Comparison of ENCODE assay signal across 17 cellular contexts in the genomic region with DNA sequence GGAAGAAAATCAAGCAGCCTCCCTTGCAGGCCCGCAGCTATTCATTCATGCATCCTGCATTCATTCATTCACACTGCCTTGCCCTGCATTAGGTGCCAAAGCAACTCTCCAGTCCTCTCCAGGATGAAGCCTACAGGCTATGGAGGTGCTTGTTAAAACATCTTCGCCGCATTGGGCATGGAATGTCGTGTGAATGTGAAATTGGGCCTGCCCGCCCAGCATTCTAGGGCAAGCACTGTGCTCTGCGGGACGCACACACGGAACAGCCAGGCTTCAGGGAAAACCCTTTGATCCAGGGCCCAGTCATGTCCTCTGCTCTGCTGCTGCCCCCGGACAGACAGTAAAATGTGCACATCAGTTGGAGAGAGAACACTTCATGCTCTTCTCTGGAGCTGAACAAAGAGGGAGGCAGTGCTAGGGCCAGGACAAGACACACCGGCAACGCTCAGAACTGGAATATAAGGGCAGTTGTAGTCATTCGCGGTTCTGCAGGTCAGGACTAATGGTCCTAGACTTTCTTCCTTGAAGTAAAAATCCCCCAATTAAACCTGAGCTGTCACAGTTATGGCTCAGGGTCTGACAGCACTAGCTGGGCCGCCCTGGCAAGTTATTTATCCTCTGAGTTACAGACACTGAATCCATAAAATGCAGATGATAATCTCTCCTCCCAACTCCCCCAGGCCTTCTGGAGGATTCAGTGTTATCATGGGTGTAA.
"Had no signal": no experiment of that assay in that cellular context is flagged by ENCODE, and none has a peak within 500 bp of the region (broad histone marks: within the 10 kb centered on the region; RNA-seq: fewer than 3 reads in every experiment).

No MANE protein-coding gene starts in this region.

- H3K27ac Mint-ChIP-seq: activated CD4-positive, alpha-beta memory T cell treated with anti-CD3 and anti-CD28 coated beads for 36 hours; activated naive CD4-positive, alpha-beta T cell treated with anti-CD3 and anti-CD28 coated beads for 36 hours; stimulated activated naive B cell treated with anti-CD40 and anti-IgM and Interleukin-4, amounts not matched to agents 10 μg/mL and 1 μg/mL and 100 μg/mL, for 72 hours; T-cell had no signal

- H3K36me3 ChIP-seq: adrenal gland, left ventricle myocardium inferior, neutrophil, right lobe of liver, spleen, upper lobe of right lung had no signal

- H3K9me3 Mint-ChIP-seq: activated CD4-positive, alpha-beta memory T cell treated with anti-CD3 and anti-CD28 coated beads for 36 hours; activated naive CD4-positive, alpha-beta T cell treated with anti-CD3 and anti-CD28 coated beads for 36 hours; central memory CD8-positive, alpha-beta T cell; stimulated activated naive B cell treated with anti-CD40 and anti-IgM and Interleukin-4, amounts not matched to agents 10 μg/mL and 1 μg/mL and 100 μg/mL, for 72 hours; T-cell had no signal

- H3K4me1 Mint-ChIP-seq: central memory CD8-positive, alpha-beta T cell; stimulated activated naive B cell treated with anti-CD40 and anti-IgM and Interleukin-4, amounts not matched to agents 10 μg/mL and 1 μg/mL and 100 μg/mL, for 72 hours; T-cell had no signal

- H3K27ac ChIP-seq: adrenal gland, left ventricle myocardium inferior, neutrophil, right lobe of liver, spleen, upper lobe of right lung, VCaP had no signal

- H3K36me3 Mint-ChIP-seq: activated CD4-positive, alpha-beta memory T cell treated with anti-CD3 and anti-CD28 coated beads for 36 hours; stimulated activated naive B cell treated with anti-CD40 and anti-IgM and Interleukin-4, amounts not matched to agents 10 μg/mL and 1 μg/mL and 100 μg/mL, for 72 hours; T-cell had no signal

- H3K4me3 ChIP-seq: adrenal gland, left ventricle myocardium inferior, right lobe of liver, spleen, upper lobe of right lung had no signal

- DNase-seq: activated CD4-positive, alpha-beta memory T cell treated with anti-CD3 and anti-CD28 coated beads for 36 hours; activated naive CD4-positive, alpha-beta T cell treated with anti-CD3 and anti-CD28 coated beads for 36 hours; dermis blood vessel endothelial cell; glutamatergic neuron; left ventricle myocardium inferior; mesendoderm; spleen; stimulated activated CD4-positive, alpha-beta T cell treated with anti-CD3 and anti-CD28 coated beads, Interleukin-1b, Interleukin-23, amount 100 ng/mL, for 48 hours; stimulated activated naive B cell treated with anti-CD40 and anti-IgM and Interleukin-4, amounts not matched to agents 10 μg/mL and 1 μg/mL and 100 μg/mL, for 72 hours; upper lobe of right lung had no signal

- ATAC-seq: esophagus mucosa; right lobe of liver; stimulated activated naive B cell treated with anti-CD40 and anti-IgM and Interleukin-4, amounts not matched to agents 10 μg/mL and 1 μg/mL and 100 μg/mL, for 72 hours; T-cell; upper lobe of right lung had no signal

- H3K4me3 Mint-ChIP-seq: activated CD4-positive, alpha-beta memory T cell treated with anti-CD3 and anti-CD28 coated beads for 36 hours; activated naive CD4-positive, alpha-beta T cell treated with anti-CD3 and anti-CD28 coated beads for 36 hours; central memory CD8-positive, alpha-beta T cell; stimulated activated naive B cell treated with anti-CD40 and anti-IgM and Interleukin-4, amounts not matched to agents 10 μg/mL and 1 μg/mL and 100 μg/mL, for 72 hours; T-cell had no signal

- H3K4me1 ChIP-seq: adrenal gland had no signal

- H3K9me3 ChIP-seq: adrenal gland, left ventricle myocardium inferior, neutrophil, right lobe of liver, spleen, upper lobe of right lung had no signal

- H3K27me3 ChIP-seq: adrenal gland, neutrophil, right lobe of liver, spleen, upper lobe of right lung had no signal
